In genomic region chr18:72584787-72585186, GRCh38 we compare ENCODE assay signal across 10 cellular contexts. TPM values are rescaled to one million over a fixed set of nuclear protein-coding genes. Genes with fewer than 3 reads are reported as not detected.
"Had no signal": no experiment of that assay in that cellular context is flagged by ENCODE, and none has a peak within 500 bp of the region (broad histone marks: within the 10 kb centered on the region; RNA-seq: fewer than 3 reads in every experiment).

No MANE protein-coding gene starts in this region.

- H3K9ac ChIP-seq: GM23248 had no signal

- H3K36me3 ChIP-seq: HAP-1 had no signal

- ATAC-seq: HCT116, HepG2 had no signal

- DNase-seq: GM23248, GOT3, H7, HFFc6 had no signal

- H3K4me3 ChIP-seq: GM23248, HAP-1 had no signal

- H3K9me3 ChIP-seq: HAP-1 had no signal

- H3K27ac ChIP-seq: GM23248, HL-60 had no signal

- FAIRE-seq: HepG2 had no signal

- H2AFZ ChIP-seq: GM23248 had no signal

- H3K4me1 ChIP-seq: HAP-1 had no signal

RNA-seq across cellular contexts. Expression of gene CBLN2, which starts 40.6 kb away (rescaled TPM):
- total RNA-seq: GM23248, H7, HepG2, HFFc6, HT1080 had no signal
- polyA plus RNA-seq: GM23248, HepG2, IgD-negative memory B cell had no signal
